In genomic region chrX:3231766-3232165, GRCh38 we compare ENCODE assay signal across 23 cellular contexts.
DNase-seq lines count a peak whose midpoint lies in the region; ATAC-seq and TF ChIP-seq lines count a peak whose summit lies in the region.
"Had no signal": no experiment of that assay in that cellular context is flagged by ENCODE, and none has a peak within 500 bp of the region (broad histone marks: within the 10 kb centered on the region; RNA-seq: fewer than 3 reads in every experiment).

No MANE protein-coding gene starts in this region.

- H3K4me1 Mint-ChIP-seq in mesothelial cell of epicardium, result peaks cover 27% of the 10 kb centered on the region
- no peaks in the 10 kb centered on the region for H3K4me1 Mint-ChIP-seq in stimulated activated memory B cell treated with anti-CD40 and anti-IgM and Interleukin-4, amounts not matched to agents 10 μg/mL and 1 μg/mL and 100 μg/mL, for 72 hours
- H3K4me1 Mint-ChIP-seq: CD4-positive, CD25-positive, alpha-beta regulatory T cell; natural killer cell had no signal

- peak overlapping the region in 3 of 4 donors; percentile 25 to 56 (median 42) for H3K27ac ChIP-seq in body of pancreas
- H3K27ac ChIP-seq: left lung, ovary, right atrium auricular region had no signal

- H3K27me3 Mint-ChIP-seq in mesothelial cell of epicardium (ENCODE audit: low read depth), result no peaks in the 10 kb centered on the region
- no peaks in the 10 kb centered on the region for H3K27me3 Mint-ChIP-seq in stimulated activated memory B cell treated with anti-CD40 and anti-IgM and Interleukin-4, amounts not matched to agents 10 μg/mL and 1 μg/mL and 100 μg/mL, for 72 hours
- H3K27me3 Mint-ChIP-seq: CD4-positive, CD25-positive, alpha-beta regulatory T cell had no signal

- TF ChIP-seq CTCF in body of pancreas (IDR thresholded peaks at IDR 0.05), result no peak
- no peak for TF ChIP-seq CTCF in mesothelial cell of epicardium (IDR thresholded peaks at IDR 0.05; ENCODE audit: unreplicated experiment)

- no peaks in the 10 kb centered on the region for H3K9me3 ChIP-seq in body of pancreas
- H3K9me3 ChIP-seq: left lung, ovary, right atrium auricular region had no signal

- WGBS in body of pancreas, 2 donors, result 57 to 69% methylated on average over 7 of the region's 7 CpGs

- no peaks in the 10 kb centered on the region for H3K36me3 ChIP-seq in body of pancreas (replicated peaks in 1 of 2; ENCODE audit: insufficient read depth in 1 of 2, low read depth in 2 of 2)
- H3K36me3 ChIP-seq: left lung, ovary, right atrium auricular region had no signal

- no peaks in the 10 kb centered on the region for H3K27me3 ChIP-seq in body of pancreas
- H3K27me3 ChIP-seq: left lung, ovary, right atrium auricular region had no signal

- DNase-seq in MV-4-11 (lab: John Stamatoyannopoulos, UW), result peak; percentile 2
- DNase-seq in body of pancreas, result no peak
- no peak for DNase-seq in mesothelial cell of epicardium (ENCODE audit: low spot score in 2 of 2, unreplicated experiment in 2 of 2)
- DNase-seq in SW 1271 (lab: John Stamatoyannopoulos, UW), result no peak
- DNase-seq in amniotic stem cell (lab: John Stamatoyannopoulos, UW), result no peak
- DNase-seq: activated CD4-positive, alpha-beta T cell treated with anti-CD3 and anti-CD28 coated beads, Interleukin-2, amount 50 U/mL, for 4 hours; activated naive CD4-positive, alpha-beta T cell treated with Interleukin-2 at 50 U/mL for 16 hours; CD4-positive, CD25-positive, alpha-beta regulatory T cell; left lung; midbrain; natural killer cell; NCI-H1105; NCI-H2029; NCI-H69; ovary; stimulated activated CD4-positive, alpha-beta T cell treated with anti-CD3 and anti-CD28 coated beads, Interleukin-12 subunit alpha, Interleukin-12 subunit beta, amount 100 ng/mL, for 4 hours; stimulated activated CD4-positive, alpha-beta T cell treated with anti-CD3 and anti-CD28 coated beads, Interleukin-4, amount 100 ng/mL, for 1 hour; T-helper 1 cell; trophoblast cell had no signal

- H3K4me1 ChIP-seq in body of pancreas, result no peaks in the 10 kb centered on the region
- H3K4me1 ChIP-seq: left lung, right atrium auricular region had no signal

- intact Hi-C loops in body of pancreas (cut with DNase I), result no loop called here

- H3K36me3 Mint-ChIP-seq in mesothelial cell of epicardium, result no peaks in the 10 kb centered on the region
- H3K36me3 Mint-ChIP-seq in stimulated activated memory B cell treated with anti-CD40 and anti-IgM and Interleukin-4, amounts not matched to agents 10 μg/mL and 1 μg/mL and 100 μg/mL, for 72 hours, result no peaks in the 10 kb centered on the region
- H3K36me3 Mint-ChIP-seq: CD4-positive, CD25-positive, alpha-beta regulatory T cell; natural killer cell had no signal

- no peak overlapping the region for H3K4me3 Mint-ChIP-seq in mesothelial cell of epicardium
- no peak overlapping the region for H3K4me3 Mint-ChIP-seq in stimulated activated memory B cell treated with anti-CD40 and anti-IgM and Interleukin-4, amounts not matched to agents 10 μg/mL and 1 μg/mL and 100 μg/mL, for 72 hours
- H3K4me3 Mint-ChIP-seq: CD4-positive, CD25-positive, alpha-beta regulatory T cell; natural killer cell had no signal

- peak overlapping the region; percentile 78 for H3K27ac Mint-ChIP-seq in mesothelial cell of epicardium
- H3K27ac Mint-ChIP-seq in stimulated activated memory B cell treated with anti-CD40 and anti-IgM and Interleukin-4, amounts not matched to agents 10 μg/mL and 1 μg/mL and 100 μg/mL, for 72 hours, result no peak overlapping the region
- H3K27ac Mint-ChIP-seq: natural killer cell had no signal

- no peak for ATAC-seq in body of pancreas
- no peak for ATAC-seq in stimulated activated memory B cell treated with anti-CD40 and anti-IgM and Interleukin-4, amounts not matched to agents 10 μg/mL and 1 μg/mL and 100 μg/mL, for 72 hours
- ATAC-seq in GM21360 (IDR thresholded peaks at IDR 0.05; ENCODE audit: unreplicated experiment), result no peak
- ATAC-seq: GM12878, left lung, natural killer cell had no signal

- no peaks in the 10 kb centered on the region for H3K9me3 Mint-ChIP-seq in mesothelial cell of epicardium
- H3K9me3 Mint-ChIP-seq in stimulated activated memory B cell treated with anti-CD40 and anti-IgM and Interleukin-4, amounts not matched to agents 10 μg/mL and 1 μg/mL and 100 μg/mL, for 72 hours, result peaks cover 2% of the 10 kb centered on the region

- TF ChIP-seq POLR2A in body of pancreas (IDR thresholded peaks at IDR 0.05), result no peak

- no peak overlapping the region for H3K4me3 ChIP-seq in body of pancreas
- H3K4me3 ChIP-seq: GM12878, left lung, ovary, right atrium auricular region had no signal
